Comparison of ENCODE assay signal across 29 cellular contexts in genomic region chrX:71638409-71638808, GRCh38. TPM values are rescaled to one million over a fixed set of nuclear protein-coding genes. Genes with fewer than 3 reads are reported as not detected.
A peak's percentile ranks its signal among the peaks of the same experiment; 100 is the strongest.
DNase-seq lines count a peak whose midpoint lies in the region; ATAC-seq and TF ChIP-seq lines count a peak whose summit lies in the region.
"Had no signal": no experiment of that assay in that cellular context is flagged by ENCODE, and none has a peak within 500 bp of the region (broad histone marks: within the 10 kb centered on the region; RNA-seq: fewer than 3 reads in every experiment).

No MANE protein-coding gene starts in this region.

- H4K20me1 ChIP-seq in hepatocyte (ENCODE audit: insufficient read depth, poor library complexity, severe bottlenecking): no peaks in the 10 kb centered on the region

- H3K36me3 ChIP-seq in KOPT-K1 (ENCODE audit: insufficient read depth, low read length) (no peaks in the 10 kb centered on the region), hepatocyte (replicated peaks; ENCODE audit: insufficient read depth, low read depth) (no peaks in the 10 kb centered on the region), urinary bladder (ENCODE audit: insufficient read depth) (no peaks in the 10 kb centered on the region), A673 (ENCODE audit: insufficient read depth, low read length, poor library complexity, severe bottlenecking) (no peaks in the 10 kb centered on the region), left lung (no peaks in the 10 kb centered on the region)
- H3K36me3 ChIP-seq: adrenal gland, breast epithelium, left ventricle myocardium inferior, ovary had no signal

- H3K4me3 ChIP-seq in hepatocyte: no peak overlapping the region
- no peak overlapping the region for H3K4me3 ChIP-seq in urinary bladder (ENCODE audit: low read depth, low read length)
- H3K4me3 ChIP-seq in A673 (ENCODE audit: low read depth, low read length, poor library complexity, severe bottlenecking): no peak overlapping the region
- H3K4me3 ChIP-seq in left lung: no peak overlapping the region
- H3K4me3 ChIP-seq: adrenal gland, breast epithelium, left ventricle myocardium inferior, ovary had no signal

- H3K27me3 Mint-ChIP-seq in activated naive CD8-positive, alpha-beta T cell treated with anti-CD3 and anti-CD28 coated beads, Interleukin-2, amount 50 U/mL, for 24 hours: no peaks in the 10 kb centered on the region
- no peaks in the 10 kb centered on the region for H3K27me3 Mint-ChIP-seq in activated naive CD8-positive, alpha-beta T cell treated with anti-CD3 and anti-CD28 coated beads for 36 hours
- H3K27me3 Mint-ChIP-seq: activated CD4-positive, alpha-beta T cell treated with anti-CD3 and anti-CD28 coated beads, Interleukin-2, amount 10 ng/mL, durations not matched to agents 24 days and 14 days; stimulated activated naive B cell treated with anti-CD40 and anti-IgM and Interleukin-4, amounts not matched to agents 10 μg/mL and 1 μg/mL and 100 μg/mL, for 72 hours had no signal

- no TSS peak for BruUV-seq in A673 (replicated peaks; lab: Mats Ljungman, UMichigan)

- no peak overlapping the region for H2AFZ ChIP-seq in hepatocyte

- WGBS in hepatocyte (ENCODE audit: low lambda C conversion rate, missing lambda C conversion rate): 73% methylated on average over 4 of the region's 4 CpGs
- WGBS in urinary bladder: 75% methylated on average over 4 of the region's 4 CpGs

- H3K27ac ChIP-seq in KOPT-K1 (ENCODE audit: low read depth, low read length, poor library complexity, severe bottlenecking) (peak overlapping the region; percentile 34), hepatocyte (no peak overlapping the region), urinary bladder (ENCODE audit: low read depth) (peak overlapping the region; percentile 29), A673 (ENCODE audit: low read depth, low read length, poor library complexity, severe bottlenecking) (no peak overlapping the region), left lung (no peak overlapping the region)
- H3K27ac ChIP-seq: adrenal gland, breast epithelium, ovary had no signal

- intact Hi-C loops in A673 (cut with micrococcal nuclease; ENCODE audit: unreplicated experiment) (no loop called here), left lung (cut with DNase I) (no loop called here)

- no peaks in the 10 kb centered on the region for H3K9me3 ChIP-seq in KOPT-K1 (ENCODE audit: insufficient read depth, low read length, poor library complexity, severe bottlenecking)
- no peaks in the 10 kb centered on the region for H3K9me3 ChIP-seq in hepatocyte (ENCODE audit: low read depth)
- no peaks in the 10 kb centered on the region for H3K9me3 ChIP-seq in A673 (ENCODE audit: low read depth, low read length, poor library complexity, severe bottlenecking)
- H3K9me3 ChIP-seq in left lung: no peaks in the 10 kb centered on the region
- H3K9me3 ChIP-seq: adrenal gland, breast epithelium, left ventricle myocardium inferior, ovary had no signal

- H3K36me3 Mint-ChIP-seq in activated naive CD8-positive, alpha-beta T cell treated with anti-CD3 and anti-CD28 coated beads, Interleukin-2, amount 50 U/mL, for 24 hours (ENCODE audit: low read depth): no peaks in the 10 kb centered on the region
- no peaks in the 10 kb centered on the region for H3K36me3 Mint-ChIP-seq in activated naive CD8-positive, alpha-beta T cell treated with anti-CD3 and anti-CD28 coated beads for 36 hours
- H3K36me3 Mint-ChIP-seq: immature natural killer cell; stimulated activated naive B cell treated with anti-CD40 and anti-IgM and Interleukin-4, amounts not matched to agents 10 μg/mL and 1 μg/mL and 100 μg/mL, for 72 hours had no signal

- CTCF ChIA-PET in A673 (lab: Charles Lee): no interaction called here

- H3K27me3 ChIP-seq in hepatocyte (no peaks in the 10 kb centered on the region), A673 (replicated peaks; ENCODE audit: insufficient read depth, low read depth, low read length, poor library complexity) (no peaks in the 10 kb centered on the region), left lung (no peaks in the 10 kb centered on the region)
- H3K27me3 ChIP-seq: adrenal gland, ovary had no signal

- no peaks in the 10 kb centered on the region for H3K9me2 ChIP-seq in hepatocyte (replicated peaks; ENCODE audit: insufficient read depth)

- H3K4me3 Mint-ChIP-seq in activated naive CD8-positive, alpha-beta T cell treated with anti-CD3 and anti-CD28 coated beads, Interleukin-2, amount 50 U/mL, for 24 hours: no peak overlapping the region
- H3K4me3 Mint-ChIP-seq in activated naive CD8-positive, alpha-beta T cell treated with anti-CD3 and anti-CD28 coated beads for 36 hours: no peak overlapping the region
- H3K4me3 Mint-ChIP-seq: activated CD4-positive, alpha-beta T cell treated with anti-CD3 and anti-CD28 coated beads, Interleukin-2, amount 10 ng/mL, durations not matched to agents 24 days and 14 days; immature natural killer cell; nephron; stimulated activated naive B cell treated with anti-CD40 and anti-IgM and Interleukin-4, amounts not matched to agents 10 μg/mL and 1 μg/mL and 100 μg/mL, for 72 hours had no signal

- TF ChIP-seq CTCF in hepatocyte (IDR thresholded peaks at IDR 0.05; ENCODE audit: poor library complexity): no peak
- no peak for TF ChIP-seq CTCF in A673 (conservative IDR thresholded peaks at IDR 0.05; ENCODE audit: low read depth, low read length)
- no peak for TF ChIP-seq CTCF in left lung (IDR thresholded peaks at IDR 0.05)

- ATAC-seq in activated naive CD8-positive, alpha-beta T cell treated with anti-CD3 and anti-CD28 coated beads, Interleukin-2, amount 50 U/mL, for 24 hours: peak; percentile 51
- no peak for ATAC-seq in HG03095 (IDR thresholded peaks at IDR 0.05; ENCODE audit: unreplicated experiment)
- no peak for ATAC-seq in left lung

- H3K27ac Mint-ChIP-seq in activated naive CD8-positive, alpha-beta T cell treated with anti-CD3 and anti-CD28 coated beads, Interleukin-2, amount 50 U/mL, for 24 hours: no peak overlapping the region
- H3K27ac Mint-ChIP-seq in activated naive CD8-positive, alpha-beta T cell treated with anti-CD3 and anti-CD28 coated beads for 36 hours: no peak overlapping the region
- H3K27ac Mint-ChIP-seq: activated CD4-positive, alpha-beta T cell treated with anti-CD3 and anti-CD28 coated beads, Interleukin-2, amount 10 ng/mL, durations not matched to agents 24 days and 14 days; immature natural killer cell; nephron; stimulated activated naive B cell treated with anti-CD40 and anti-IgM and Interleukin-4, amounts not matched to agents 10 μg/mL and 1 μg/mL and 100 μg/mL, for 72 hours had no signal

- H3K4me1 ChIP-seq in hepatocyte (ENCODE audit: insufficient read depth) (no peaks in the 10 kb centered on the region), urinary bladder (ENCODE audit: insufficient read depth) (no peaks in the 10 kb centered on the region), A673 (ENCODE audit: insufficient read depth, low read length, poor library complexity, severe bottlenecking) (no peaks in the 10 kb centered on the region), left lung (no peaks in the 10 kb centered on the region)
- H3K4me1 ChIP-seq: adrenal gland, breast epithelium had no signal

- peak overlapping the region; percentile 38 for H3K4me2 ChIP-seq in hepatocyte

- peaks cover 3% of the 10 kb centered on the region for H3K4me1 Mint-ChIP-seq in activated naive CD8-positive, alpha-beta T cell treated with anti-CD3 and anti-CD28 coated beads, Interleukin-2, amount 50 U/mL, for 24 hours
- peaks cover 19% of the 10 kb centered on the region for H3K4me1 Mint-ChIP-seq in activated naive CD8-positive, alpha-beta T cell treated with anti-CD3 and anti-CD28 coated beads for 36 hours
- H3K4me1 Mint-ChIP-seq: immature natural killer cell had no signal

- POLR2A ChIA-PET in A673 (lab: Charles Lee; ENCODE audit: low non-redundant PET): no interaction called here

- no peak for DNase-seq in activated naive CD8-positive, alpha-beta T cell treated with anti-CD3 and anti-CD28 coated beads, Interleukin-2, amount 50 U/mL, for 24 hours
- no peak for DNase-seq in activated naive CD8-positive, alpha-beta T cell treated with anti-CD3 and anti-CD28 coated beads for 36 hours
- DNase-seq in hepatocyte (ENCODE audit: low spot score): no peak
- DNase-seq in A673 (ENCODE audit: low spot score): no peak
- DNase-seq in left lung: no peak
- DNase-seq: activated CD4-positive, alpha-beta T cell treated with anti-CD3 and anti-CD28 coated beads, Interleukin-2, amount 10 ng/mL, durations not matched to agents 24 days and 14 days; activated gamma-delta T cell; adrenal gland; effector CD8-positive, alpha-beta T cell; GF-D8; H7; hippocampal formation; immature natural killer cell; left ventricle myocardium inferior; midbrain; NCI-H1048; NCI-H2029; NCI-H2227 treated with DMSO at 0.1 percent for 48 hours; ovary; retina; stimulated activated CD4-positive, alpha-beta T cell treated with anti-CD3 and anti-CD28 coated beads, Interleukin-4, amount 100 ng/mL, for 1 hour; stimulated activated naive B cell treated with anti-CD40 and anti-IgM and Interleukin-4, amounts not matched to agents 10 μg/mL and 1 μg/mL and 100 μg/mL, for 72 hours had no signal

- H3K9me3 Mint-ChIP-seq in activated naive CD8-positive, alpha-beta T cell treated with anti-CD3 and anti-CD28 coated beads, Interleukin-2, amount 50 U/mL, for 24 hours: no peaks in the 10 kb centered on the region
- H3K9me3 Mint-ChIP-seq in activated naive CD8-positive, alpha-beta T cell treated with anti-CD3 and anti-CD28 coated beads for 36 hours: no peaks in the 10 kb centered on the region
- H3K9me3 Mint-ChIP-seq: activated CD4-positive, alpha-beta T cell treated with anti-CD3 and anti-CD28 coated beads, Interleukin-2, amount 10 ng/mL, durations not matched to agents 24 days and 14 days; immature natural killer cell had no signal

- no peaks in the 10 kb centered on the region for H3K79me2 ChIP-seq in hepatocyte

RNA-seq across cellular contexts. Expression of gene CXCR3, which starts 20.1 kb away (rescaled TPM):
- total RNA-seq in activated naive CD8-positive, alpha-beta T cell treated with anti-CD3 and anti-CD28 coated beads for 36 hours: 10 to 100 TPM; 58.5 to 58.6 TPM
- 0.08 TPM in 1 of 2 replicates, not detected in the other for total RNA-seq in hepatocyte
- polyA plus RNA-seq in hepatocyte: not detected in 2 replicates
- total RNA-seq in urinary bladder: not detected
- 0.28 TPM for polyA plus RNA-seq in urinary bladder
- not detected in 2 replicates for total RNA-seq in A673 (2021)
- total RNA-seq in left lung: 1 to 10 TPM in 1 of 2 donors, under 1 TPM in 1; 0.50 to 1.7 TPM
- total RNA-seq: breast epithelium, frontal cortex, H7, left ventricle myocardium inferior, LHCN-M2 had no signal

Comparison
In these comparisons a context has a peak if more than half of its experiments do, and no peak if none do; other contexts are left out.
1. H3K27ac ChIP-seq: peak in KOPT-K1 (single experiment) and urinary bladder (single experiment); none in hepatocyte (single experiment), A673 (single experiment) and left lung (0 of 2).
2. RNA of gene CXCR3, which starts 20.1 kb away (total RNA-seq): 58.5 to 58.6 TPM in activated naive CD8-positive, alpha-beta T cell treated with anti-CD3 and anti-CD28 coated beads for 36 hours; 0.50 to 1.7 TPM in left lung, 0.08 TPM in hepatocyte, not detected in urinary bladder (single experiment) and not detected in A673; every median in the first group is over 10 times any median in the second.